Comparison of ENCODE assay signal across 26 cellular contexts in the genomic region with DNA sequence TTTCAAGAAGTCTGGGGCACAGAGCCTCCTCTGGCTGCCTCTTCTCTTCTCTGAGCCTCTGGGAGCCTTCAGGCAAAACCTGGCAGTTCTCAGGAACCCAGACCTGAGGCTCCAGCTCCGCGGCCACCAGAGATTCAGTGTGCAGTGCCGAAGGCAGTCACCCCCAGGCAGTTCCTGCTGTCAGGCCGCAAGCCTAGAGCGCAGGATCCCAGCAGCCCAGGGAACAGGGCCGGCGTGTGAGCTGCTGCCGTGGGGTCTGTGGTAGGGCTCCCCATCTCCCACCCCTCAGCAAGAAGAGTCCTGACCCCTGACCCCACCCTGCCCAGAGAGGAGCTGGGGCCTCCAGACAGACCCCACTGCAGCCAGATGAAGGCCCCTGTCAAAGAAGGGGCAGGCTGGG.
DNase-seq lines count a peak whose midpoint lies in the region; ATAC-seq and TF ChIP-seq lines count a peak whose summit lies in the region.
"Had no signal": no experiment of that assay in that cellular context is flagged by ENCODE, and none has a peak within 500 bp of the region (broad histone marks: within the 10 kb centered on the region; RNA-seq: fewer than 3 reads in every experiment).

No MANE protein-coding gene starts in this region.

- peak overlapping the region in 2 of 3 experiments; percentile 62 to 81; a peak in 4 of 7 replicates for H3K27ac Mint-ChIP-seq in H9
- H3K27ac Mint-ChIP-seq: CD4-positive, alpha-beta T cell; HFFc6 had no signal

- no peaks in the 10 kb centered on the region for H4K20me1 ChIP-seq in H9 (ENCODE audit: control insufficient read depth, insufficient read depth, insufficient read length)

- H3K4me3 ChIP-seq in lower lobe of right lung: no peak overlapping the region
- no peak overlapping the region for H3K4me3 ChIP-seq in upper lobe of right lung
- no peak overlapping the region for H3K4me3 ChIP-seq in brain microvascular endothelial cell (ENCODE audit: low read depth, low read length)
- H3K4me3 ChIP-seq: BLaER1 treated with 17β-estradiol and CSF1 and Interleukin-3, amounts not matched to agents 10 nM and 100 nM; GM12878; GM23248; HAP-1; MG63 had no signal

- no peak overlapping the region for H3K4me2 ChIP-seq in H9 (ENCODE audit: insufficient read depth, insufficient read length, low read length)
- H3K4me2 ChIP-seq: BLaER1 treated with 17β-estradiol and CSF1 and Interleukin-3, amounts not matched to agents 10 nM and 100 nM; SK-N-SH had no signal

- DNase-seq in left ventricle myocardium superior: peak; percentile 17
- no peak for DNase-seq in Right ventricle myocardium superior
- no peak for DNase-seq in H9
- DNase-seq in lower lobe of right lung: peak; percentile 42
- DNase-seq in upper lobe of right lung: peak; percentile 48
- DNase-seq in NCI-H1417 treated with DMSO at 0.1 percent for 48 hours (lab: John Stamatoyannopoulos, UW): no peak
- no peak for DNase-seq in brain microvascular endothelial cell
- no peak for DNase-seq in NCI-H1694 (lab: John Stamatoyannopoulos, UW)
- DNase-seq: CD4-positive, alpha-beta T cell; COR-L47; GDM1; GM23248; HFFc6; IMR-90; KG1; MG63; NCI-H1105 treated with DMSO at 0.1 percent for 48 hours; NCI-H2029 treated with DMSO at 0.1 percent for 48 hours; NCI-H446 treated with DMSO at 0.1 percent for 48 hours; NCI-H526; SK-N-SH had no signal

- H3K18ac ChIP-seq in H9 (ENCODE audit: insufficient read length, low read depth, low read length): no peak overlapping the region

- H3K4me3 Mint-ChIP-seq in H9: no peak overlapping the region
- H3K4me3 Mint-ChIP-seq: CD4-positive, alpha-beta T cell; HFFc6 had no signal

- H2BK5ac ChIP-seq in H9 (ENCODE audit: insufficient read length, low read length): no peak overlapping the region

- no peak overlapping the region for H3K27ac ChIP-seq in H9 (ENCODE audit: insufficient read length, low read depth, low read length)
- H3K27ac ChIP-seq in lower lobe of right lung: no peak overlapping the region
- H3K27ac ChIP-seq in upper lobe of right lung: no peak overlapping the region
- H3K27ac ChIP-seq in brain microvascular endothelial cell: no peak overlapping the region
- H3K27ac ChIP-seq: BLaER1 treated with 17β-estradiol and CSF1 and Interleukin-3, amounts not matched to agents 10 nM and 100 nM; GM23248; RWPE1 had no signal

- peak overlapping the region; percentile 35; the same call in 1 of the 2 replicates for H3K14ac ChIP-seq in H9 (ENCODE audit: insufficient read depth, low read length)

- TF ChIP-seq CTCF in H9 (conservative IDR thresholded peaks at IDR 0.05) (no peak), lower lobe of right lung (IDR thresholded peaks at IDR 0.05) (no peak), upper lobe of right lung (IDR thresholded peaks at IDR 0.05) (no peak), brain microvascular endothelial cell (IDR thresholded peaks at IDR 0.05; ENCODE audit: low read depth, low read length, missing control alignments) (no peak)

- H3K36me3 ChIP-seq in lower lobe of right lung (no peaks in the 10 kb centered on the region), upper lobe of right lung (no peaks in the 10 kb centered on the region), brain microvascular endothelial cell (replicated peaks) (no peaks in the 10 kb centered on the region)
- H3K36me3 ChIP-seq: BLaER1 treated with 17β-estradiol and CSF1 and Interleukin-3, amounts not matched to agents 10 nM and 100 nM; HAP-1; MG63 had no signal

- no peak overlapping the region for H3K56ac ChIP-seq in H9 (ENCODE audit: insufficient read length, low read depth, low read length)

- no peaks in the 10 kb centered on the region for H3K79me1 ChIP-seq in H9 (ENCODE audit: insufficient read depth, low read depth, low read length, poor library complexity, severe bottlenecking)

- no peaks in the 10 kb centered on the region for H3K79me2 ChIP-seq in H9 (ENCODE audit: insufficient read depth, low read length)

- no peak overlapping the region for H2BK15ac ChIP-seq in H9 (ENCODE audit: low read depth, low read length)

- H4K8ac ChIP-seq in H9 (replicated peaks; ENCODE audit: insufficient read length, low read depth, low read length): no peak overlapping the region

- H3K9ac ChIP-seq in H9 (ENCODE audit: extremely low read depth, insufficient read length, low read length): no peak overlapping the region
- H3K9ac ChIP-seq: BLaER1 treated with 17β-estradiol and CSF1 and Interleukin-3, amounts not matched to agents 10 nM and 100 nM; GM23248; SK-N-SH had no signal

- ATAC-seq in left ventricle myocardium superior: no peak
- no peak for ATAC-seq in Right ventricle myocardium superior (ENCODE audit: poor library complexity)
- ATAC-seq in lower lobe of right lung: no peak
- no peak for ATAC-seq in upper lobe of right lung
- ATAC-seq: GM12878, Panc1 had no signal

- no peak overlapping the region for H2AFZ ChIP-seq in H9 (ENCODE audit: low read length)
- H2AFZ ChIP-seq: GM23248 had no signal

- WGBS in H9 (ENCODE audit: extremely low coverage, insufficient read length, low lambda C conversion rate): no CpG with 5 or more reads among the region's 8 CpGs

- H3K23ac ChIP-seq in H9 (ENCODE audit: insufficient read length, low read depth, low read length): no peak overlapping the region

- no peak overlapping the region for H2BK20ac ChIP-seq in H9 (ENCODE audit: low read depth, low read length, poor library complexity, severe bottlenecking)

- no peak overlapping the region for H2AK5ac ChIP-seq in H9 (ENCODE audit: insufficient read length, low read length)

- H2BK12ac ChIP-seq in H9 (ENCODE audit: insufficient read length, low read depth, low read length): no peak overlapping the region

- no peak overlapping the region for H4K91ac ChIP-seq in H9 (ENCODE audit: insufficient read length, low read depth, low read length)

- H3K9me3 ChIP-seq in H9 (ENCODE audit: control insufficient read depth, low read depth, low read length): no peaks in the 10 kb centered on the region
- no peaks in the 10 kb centered on the region for H3K9me3 ChIP-seq in lower lobe of right lung
- H3K9me3 ChIP-seq in upper lobe of right lung: no peaks in the 10 kb centered on the region
- H3K9me3 ChIP-seq: BLaER1 treated with 17β-estradiol and CSF1 and Interleukin-3, amounts not matched to agents 10 nM and 100 nM; HAP-1; MG63; SK-N-SH had no signal

- H3K9me3 Mint-ChIP-seq in H9: no peaks in the 10 kb centered on the region; a peak in 1 of 5 replicates
- H3K9me3 Mint-ChIP-seq: CD4-positive, alpha-beta T cell; HFFc6 had no signal

- intact Hi-C loops in left ventricle myocardium superior (cut with micrococcal nuclease): no loop called here
- intact Hi-C loops in Right ventricle myocardium superior (cut with DNase I): no loop called here
- intact Hi-C loops in lower lobe of right lung (cut with DNase I): no loop called here
- intact Hi-C loops in upper lobe of right lung (cut with DNase I): no loop called here

- in situ Hi-C loops in brain microvascular endothelial cell (cut with HindIII; ENCODE audit: low pct_ligation_motif_present, low sequenced_read_pairs): no loop called here

- no peak overlapping the region for H3T11ph ChIP-seq in H9 (ENCODE audit: low read length)

- H3K36me3 Mint-ChIP-seq in H9 (ENCODE audit: insufficient read depth in 1 of 3, low read depth in 3 of 3): no peaks in the 10 kb centered on the region; a peak in 2 of 7 replicates

- H3K27me3 ChIP-seq in H9 (ENCODE audit: insufficient read depth, low read length): no peaks in the 10 kb centered on the region
- H3K27me3 ChIP-seq in lower lobe of right lung (ENCODE audit: low read depth): no peaks in the 10 kb centered on the region
- H3K27me3 ChIP-seq in upper lobe of right lung: no peaks in the 10 kb centered on the region
- no peaks in the 10 kb centered on the region for H3K27me3 ChIP-seq in brain microvascular endothelial cell (replicated peaks)
- H3K27me3 ChIP-seq: BLaER1 treated with 17β-estradiol and CSF1 and Interleukin-3, amounts not matched to agents 10 nM and 100 nM; MG63 had no signal

- no peaks in the 10 kb centered on the region for H3K4me1 ChIP-seq in H9 (ENCODE audit: insufficient read depth, low read length)
- H3K4me1 ChIP-seq in lower lobe of right lung: no peaks in the 10 kb centered on the region
- H3K4me1 ChIP-seq in upper lobe of right lung: no peaks in the 10 kb centered on the region
- H3K4me1 ChIP-seq: HAP-1 had no signal

- H3K23me2 ChIP-seq in H9 (ENCODE audit: insufficient read length, low read depth, low read length, poor library complexity, severe bottlenecking): peaks cover 5% of the 10 kb centered on the region

- H3K4me1 Mint-ChIP-seq in H9: no peaks in the 10 kb centered on the region

- H4K5ac ChIP-seq in H9 (ENCODE audit: insufficient read length, low read depth, low read length): no peak overlapping the region

- H3K27me3 Mint-ChIP-seq in H9 (ENCODE audit: low read depth): no peaks in the 10 kb centered on the region; the same call in 1 of the 2 replicates
- H3K27me3 Mint-ChIP-seq: CD4-positive, alpha-beta T cell had no signal

- no peak overlapping the region for H2BK120ac ChIP-seq in H9 (ENCODE audit: low read depth, low read length, poor library complexity, severe bottlenecking)

- no peak overlapping the region for H3K4ac ChIP-seq in H9 (ENCODE audit: low read depth, low read length)

Comparison
In these comparisons a context has a peak if more than half of its experiments do, and no peak if none do; other contexts are left out.
1. DNase-seq: peak in left ventricle myocardium superior (single experiment), lower lobe of right lung (single experiment) and upper lobe of right lung (single experiment); none in Right ventricle myocardium superior (single experiment), H9 (single experiment), NCI-H1417 treated with DMSO at 0.1 percent for 48 hours (single experiment), brain microvascular endothelial cell (single experiment) and NCI-H1694 (single experiment).